ENCODE assay signal across 13 cellular contexts in genomic region chr10:124043310-124044142, GRCh38. TPM values are rescaled to one million over a fixed set of nuclear protein-coding genes. Genes with fewer than 3 reads are reported as not detected.
DNase-seq lines count a peak whose midpoint lies in the region; ATAC-seq and TF ChIP-seq lines count a peak whose summit lies in the region.
"Had no signal": no experiment of that assay in that cellular context is flagged by ENCODE, and none has a peak within 500 bp of the region (broad histone marks: within the 10 kb centered on the region; RNA-seq: fewer than 3 reads in every experiment).

No MANE protein-coding gene starts in this region.

- H3K36me3 ChIP-seq in breast epithelium (no peaks in the 10 kb centered on the region), hepatocyte (replicated peaks; ENCODE audit: insufficient read depth, low read depth) (no peaks in the 10 kb centered on the region)

- H4K20me1 ChIP-seq in hepatocyte (ENCODE audit: insufficient read depth, poor library complexity, severe bottlenecking): no peaks in the 10 kb centered on the region

- H3K27me3 Mint-ChIP-seq in MCF 10A (ENCODE audit: insufficient read depth, unreplicated experiment): no peaks in the 10 kb centered on the region
- H3K27me3 Mint-ChIP-seq in chondrocyte (ENCODE audit: low read depth): no peaks in the 10 kb centered on the region
- H3K27me3 Mint-ChIP-seq in glutamatergic neuron (ENCODE audit: unreplicated experiment): no peaks in the 10 kb centered on the region

- 66% methylated on average over 12 of the region's 12 CpGs for WGBS in hepatocyte (ENCODE audit: low lambda C conversion rate, missing lambda C conversion rate)

- ATAC-seq in HG03460 (IDR thresholded peaks at IDR 0.05; ENCODE audit: unreplicated experiment): peak; percentile 80
- no peak for ATAC-seq in stimulated activated naive CD8-positive, alpha-beta T cell treated with anti-CD3 and anti-CD28 coated beads, Interleukin-15, Interleukin-2, amounts not matched to agents 100 U/mL and 50 U/mL, for 24 hours
- ATAC-seq: right cardiac atrium had no signal

- peak overlapping the region; percentile 7 for H3K4me3 Mint-ChIP-seq in MCF 10A (ENCODE audit: unreplicated experiment)
- no peak overlapping the region for H3K4me3 Mint-ChIP-seq in chondrocyte (ENCODE audit: unreplicated experiment)
- H3K4me3 Mint-ChIP-seq in glutamatergic neuron (ENCODE audit: unreplicated experiment): no peak overlapping the region
- H3K4me3 Mint-ChIP-seq: activated naive CD8-positive, alpha-beta T cell had no signal

- no peak overlapping the region for H3K27ac Mint-ChIP-seq in MCF 10A (ENCODE audit: low read depth, unreplicated experiment)
- no peak overlapping the region for H3K27ac Mint-ChIP-seq in chondrocyte (ENCODE audit: unreplicated experiment)
- H3K27ac Mint-ChIP-seq in glutamatergic neuron (ENCODE audit: unreplicated experiment): no peak overlapping the region
- H3K27ac Mint-ChIP-seq: activated naive CD8-positive, alpha-beta T cell had no signal

- H3K4me1 Mint-ChIP-seq in MCF 10A (ENCODE audit: insufficient read depth, unreplicated experiment) (peaks cover 6% of the 10 kb centered on the region), chondrocyte (ENCODE audit: low read depth) (peaks cover 14% of the 10 kb centered on the region), glutamatergic neuron (ENCODE audit: low read depth, unreplicated experiment) (peaks cover 3% of the 10 kb centered on the region)

- no peak overlapping the region for H2AFZ ChIP-seq in hepatocyte

- H3K9me3 ChIP-seq in breast epithelium (no peaks in the 10 kb centered on the region), hepatocyte (ENCODE audit: low read depth) (no peaks in the 10 kb centered on the region)
- H3K9me3 ChIP-seq: upper lobe of left lung had no signal

- no peaks in the 10 kb centered on the region for H3K79me2 ChIP-seq in hepatocyte

- H3K9me3 Mint-ChIP-seq in MCF 10A (ENCODE audit: unreplicated experiment) (no peaks in the 10 kb centered on the region), chondrocyte (ENCODE audit: low read depth) (no peaks in the 10 kb centered on the region), glutamatergic neuron (ENCODE audit: unreplicated experiment) (peaks cover 2% of the 10 kb centered on the region)

- DNase-seq in MCF 10A (ENCODE audit: unreplicated experiment) (no peak), breast epithelium (ENCODE audit: low spot score in 2 of 2) (no peak), chondrocyte (ENCODE audit: low spot score) (peak; percentile 34), glutamatergic neuron (no peak), hepatocyte (ENCODE audit: low spot score) (no peak), mesenteric fat pad (ENCODE audit: low spot score) (no peak)
- no peak for DNase-seq in stimulated activated naive CD8-positive, alpha-beta T cell treated with anti-CD3 and anti-CD28 coated beads, Interleukin-15, Interleukin-2, amounts not matched to agents 100 U/mL and 50 U/mL, for 24 hours
- DNase-seq: AML-193, right cardiac atrium, SHP77 had no signal

- no peak overlapping the region for H3K4me2 ChIP-seq in hepatocyte

- BruUV-seq in MCF 10A (replicated peaks; lab: Mats Ljungman, UMichigan): no TSS peak

- H3K9me2 ChIP-seq in hepatocyte (replicated peaks; ENCODE audit: insufficient read depth): no peaks in the 10 kb centered on the region

- TF ChIP-seq POLR2A in breast epithelium (IDR thresholded peaks at IDR 0.05): no peak

- H3K27me3 ChIP-seq in breast epithelium (no peaks in the 10 kb centered on the region), hepatocyte (no peaks in the 10 kb centered on the region)
- H3K27me3 ChIP-seq: upper lobe of left lung had no signal

- POLR2A ChIA-PET in MCF 10A (lab: Yijun Ruan, JAX): interaction anchor here (1.2 to 1.8 kb wide), 3 partner anchors 39 to 63 kb away, joined by 4 to 9 read pairs (median 4); no protein-coding TSS in a partner anchor

- TF ChIP-seq CTCF in MCF 10A (IDR thresholded peaks at IDR 0.05; ENCODE audit: unreplicated experiment): no peak
- no peak for TF ChIP-seq CTCF in breast epithelium (IDR thresholded peaks at IDR 0.05)
- TF ChIP-seq CTCF in chondrocyte (IDR thresholded peaks at IDR 0.05): no peak
- TF ChIP-seq CTCF in glutamatergic neuron (IDR thresholded peaks at IDR 0.05; ENCODE audit: partially characterized antibody, unreplicated experiment): no peak
- no peak for TF ChIP-seq CTCF in hepatocyte (IDR thresholded peaks at IDR 0.05; ENCODE audit: poor library complexity)

- H3K27ac ChIP-seq in breast epithelium: no peak overlapping the region
- no peak overlapping the region for H3K27ac ChIP-seq in hepatocyte
- H3K27ac ChIP-seq: upper lobe of left lung had no signal

- intact Hi-C loops in MCF 10A (cut with micrococcal nuclease) (no loop called here), breast epithelium (cut with DNase I; ENCODE audit: low total_unique reads) (loop anchor here (5.0 kb wide), 1 partner anchor 1539 kb away; no protein-coding TSS in a partner anchor)

- H3K4me3 ChIP-seq in breast epithelium (no peak overlapping the region), hepatocyte (no peak overlapping the region)
- H3K4me3 ChIP-seq: upper lobe of left lung had no signal

- H3K36me3 Mint-ChIP-seq in MCF 10A (ENCODE audit: insufficient read depth, unreplicated experiment): peaks cover 45% of the 10 kb centered on the region
- H3K36me3 Mint-ChIP-seq in chondrocyte (ENCODE audit: low read depth): peaks cover 34% of the 10 kb centered on the region
- no peaks in the 10 kb centered on the region for H3K36me3 Mint-ChIP-seq in glutamatergic neuron (ENCODE audit: unreplicated experiment)
- H3K36me3 Mint-ChIP-seq: activated naive CD8-positive, alpha-beta T cell had no signal

- no peaks in the 10 kb centered on the region for H3K4me1 ChIP-seq in breast epithelium
- no peaks in the 10 kb centered on the region for H3K4me1 ChIP-seq in hepatocyte (ENCODE audit: insufficient read depth)

- CTCF ChIA-PET in MCF 10A (lab: Yijun Ruan, JAX): interaction anchor here (0.5 to 1.6 kb wide), 4 partner anchors 49 to 784 kb away, joined by 3 to 4 read pairs (median 3); no protein-coding TSS in a partner anchor

RNA-seq across cellular contexts. Expression of gene CHST15, which starts 49.9 kb away (rescaled TPM):
- total RNA-seq in MCF 10A (2022) (32.8 and 38.8 TPM in 2 replicates), breast epithelium (10 to 100 TPM; 19.0 to 57.8 (median 56.4) TPM), chondrocyte (26.1 to 43.8 TPM (median 42.8 TPM) in 3 replicates), glutamatergic neuron (ENCODE audit: unreplicated experiment) (2.4 TPM), hepatocyte (4.1 and 4.5 TPM in 2 replicates), mesenteric fat pad (53.1 TPM)
- polyA plus RNA-seq in hepatocyte: 3.9 and 4.4 TPM in 2 replicates
